ENCODE assay signal across 8 cellular contexts in the genomic region with DNA sequence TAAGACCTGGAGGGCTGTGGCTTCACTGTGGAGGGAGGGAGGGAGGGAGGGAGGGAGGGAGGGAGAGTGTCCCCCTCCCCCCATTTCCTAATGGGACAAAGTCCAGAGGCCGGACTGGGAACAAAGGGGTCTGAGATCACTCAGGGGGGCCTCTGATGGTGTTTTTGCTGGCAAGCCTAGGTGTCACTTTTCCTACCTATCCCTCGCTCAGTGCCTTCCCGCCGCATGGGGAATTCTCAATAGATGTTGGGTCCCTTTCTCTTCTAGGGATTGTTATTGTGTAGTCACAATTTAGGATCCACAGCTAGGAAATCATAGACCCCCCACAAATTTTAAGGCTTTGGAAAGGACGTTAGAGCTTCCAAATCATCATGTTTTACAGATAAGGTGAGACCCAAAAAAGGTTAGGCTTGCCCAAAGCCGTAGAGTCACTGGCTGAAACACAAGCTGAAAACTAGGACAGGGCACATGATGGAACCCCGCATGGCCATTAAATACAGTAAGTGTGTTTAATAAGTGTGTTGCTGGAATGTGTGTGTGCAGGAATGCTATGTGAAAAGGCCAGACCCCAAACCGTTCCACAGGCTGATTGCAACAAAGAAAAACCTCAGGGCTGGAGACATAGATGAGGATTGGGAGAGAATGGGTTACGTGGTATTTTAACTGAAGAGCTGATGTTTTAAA. TPM values are rescaled to one million over a fixed set of nuclear protein-coding genes. Genes with fewer than 3 reads are reported as not detected.
DNase-seq lines count a peak whose midpoint lies in the region; ATAC-seq and TF ChIP-seq lines count a peak whose summit lies in the region.

No MANE protein-coding gene starts in this region.

- H3K27ac ChIP-seq in SK-N-MC (peak overlapping the region; percentile 96), esophagus squamous epithelium (peak overlapping the region; percentile 81 to 98 (median 96)), psoas muscle (peak overlapping the region; percentile 97)

- H3K4me1 Mint-ChIP-seq in Caco-2 (ENCODE audit: low read depth, unreplicated experiment) = peaks cover 49% of the 10 kb centered on the region

- 6 to 9% methylated on average over 6 of the region's 9 CpGs for WGBS in esophagus squamous epithelium, 2 donors
- 39 to 49% (median 48%) methylated on average over 9 of the region's 9 CpGs for WGBS in psoas muscle, 3 donors

- peak overlapping the region; percentile 54 for H3K9ac ChIP-seq in SK-N-MC (ENCODE audit: insufficient read length)

- no peaks in the 10 kb centered on the region for H3K27me3 ChIP-seq in Caco-2 (replicated peaks; ENCODE audit: control insufficient read depth, insufficient read depth, low read length)
- no peaks in the 10 kb centered on the region for H3K27me3 ChIP-seq in esophagus squamous epithelium
- no peaks in the 10 kb centered on the region for H3K27me3 ChIP-seq in psoas muscle (ENCODE audit: insufficient read depth in 3 of 3, low read length in 2 of 3)

- TF ChIP-seq CTCF in Caco-2 (IDR thresholded peaks at IDR 0.05; ENCODE audit: insufficient read depth in 1 of 2, low read depth in 1 of 2, low read length in 1 of 2, severe bottlenecking in 1 of 2, unreplicated experiment in 1 of 2) (no peak), esophagus squamous epithelium (IDR thresholded peaks at IDR 0.05) (no peak), psoas muscle (IDR thresholded peaks at IDR 0.05) (no peak)

- no peak for TF ChIP-seq POLR2A in esophagus squamous epithelium (IDR thresholded peaks at IDR 0.05)

- peak overlapping the region; percentile 56 for H3K4me3 Mint-ChIP-seq in Caco-2 (ENCODE audit: unreplicated experiment)

- H3K27me3 Mint-ChIP-seq in Caco-2 (ENCODE audit: insufficient read depth, unreplicated experiment) = no peaks in the 10 kb centered on the region

- H3K9me3 Mint-ChIP-seq in Caco-2 (ENCODE audit: unreplicated experiment) = no peaks in the 10 kb centered on the region

- ATAC-seq in psoas muscle = no peak
- no peak for ATAC-seq in GM18870 (IDR thresholded peaks at IDR 0.05; ENCODE audit: unreplicated experiment)
- ATAC-seq in HG03439 (IDR thresholded peaks at IDR 0.05; ENCODE audit: unreplicated experiment) = no peak
- no peak for ATAC-seq in GM18519 (IDR thresholded peaks at IDR 0.05; ENCODE audit: low FRiP score, unreplicated experiment)

- CTCF ChIA-PET in Caco-2 (lab: Charles Lee) = interaction anchor here (0.6 to 2.1 kb wide), 7 partner anchors 14 to 158 kb away, joined by 3 to 10 read pairs (median 4); no protein-coding TSS in a partner anchor

- H3K9me3 ChIP-seq in Caco-2 (no peaks in the 10 kb centered on the region), SK-N-MC (ENCODE audit: low read depth, low read length) (no peaks in the 10 kb centered on the region), esophagus squamous epithelium (no peaks in the 10 kb centered on the region), psoas muscle (no peaks in the 10 kb centered on the region)

- H3K36me3 ChIP-seq in Caco-2 (ENCODE audit: control insufficient read depth, insufficient read depth, low read length) (no peaks in the 10 kb centered on the region), SK-N-MC (ENCODE audit: insufficient read depth, low read length) (no peaks in the 10 kb centered on the region), esophagus squamous epithelium (no peaks in the 10 kb centered on the region), psoas muscle (ENCODE audit: insufficient read depth in 1 of 2, low read depth in 1 of 2) (no peaks in the 10 kb centered on the region)

- H3K4me3 ChIP-seq in Caco-2 (ENCODE audit: low read depth, low read length) (no peak overlapping the region), SK-N-MC (peak overlapping the region; percentile 23), esophagus squamous epithelium (peak overlapping the region in 3 of 4 donors; percentile 16 to 49 (median 25)), psoas muscle (peak overlapping the region; percentile 36)

- POLR2A ChIA-PET in Caco-2 (lab: Charles Lee) = interaction anchor here (0.9 to 1.1 kb wide), 4 partner anchors 9 to 157 kb away, joined by 4 to 6 read pairs (median 4); no protein-coding TSS in a partner anchor

- no peak for DNase-seq in Caco-2
- DNase-seq in SK-N-MC (ENCODE audit: low read depth, low spot score) = no peak
- DNase-seq in esophagus squamous epithelium (lab: John Stamatoyannopoulos, UW) = no peak
- DNase-seq in psoas muscle = no peak
- no peak for DNase-seq in central memory CD4-positive, alpha-beta T cell

- peak overlapping the region; percentile 85 for H3K27ac Mint-ChIP-seq in Caco-2 (ENCODE audit: unreplicated experiment)

- intact Hi-C loops in Caco-2 (cut with micrococcal nuclease; ENCODE audit: unreplicated experiment) = loop anchor here (2.0 kb wide), 1 partner anchor 53 kb away; no protein-coding TSS in a partner anchor
- intact Hi-C loops in esophagus squamous epithelium (cut with DNase I) = loop anchor here (10.0 kb wide), 1 partner anchor 53 kb away; no protein-coding TSS in a partner anchor
- intact Hi-C loops in psoas muscle (cut with DNase I) = loop anchor here in 1 of 2 donors (5.0 kb wide), 1 partner anchor 110 kb away; no protein-coding TSS in a partner anchor

- H3K4me1 ChIP-seq in Caco-2 (peaks cover 36% of the 10 kb centered on the region), esophagus squamous epithelium (peaks cover 40 to 94% (median 68%) of the 10 kb centered on the region in 3 donors), psoas muscle (peaks cover 65% of the 10 kb centered on the region)

- no TSS peak for BruUV-seq in Caco-2 (replicated peaks; lab: Mats Ljungman, UMichigan)

- H3K36me3 Mint-ChIP-seq in Caco-2 (ENCODE audit: insufficient read depth, unreplicated experiment) = peaks cover 31% of the 10 kb centered on the region

RNA-seq across cellular contexts. Expression of a gene that starts 4.8 kb away (rescaled TPM):
- total RNA-seq in Caco-2 (2022) = 1,282 and 1,565 TPM in 2 replicates
- 1,000 to 10,000 TPM in 1 of 4 donors, 100 to 1,000 TPM in 3; 716 to 1,904 (median 760) TPM for total RNA-seq in esophagus squamous epithelium
- 1,000 to 10,000 TPM; 2,269 to 5,499 (median 3,297) TPM for total RNA-seq in psoas muscle
- polyA plus RNA-seq in psoas muscle = over 10,000 TPM in 1 of 3 donors, 1,000 to 10,000 TPM in 2; 2,316 to 16,176 (median 3,132) TPM

RNA-seq across cellular contexts. Expression of a gene that starts 22.1 kb away (rescaled TPM):
- total RNA-seq in Caco-2 (2022) (4.7 and 6.7 TPM in 2 replicates), esophagus squamous epithelium (1 to 10 TPM in 1 of 4 donors, under 1 TPM in 3; 0.08 to 2.7 (median 0.39) TPM), psoas muscle (1 to 10 TPM in 2 of 4 donors, under 1 TPM in 2; 0.81 to 2.1 (median 1.2) TPM)
- polyA plus RNA-seq in psoas muscle = 1 to 10 TPM; 1.3 to 9.8 (median 1.5) TPM

RNA-seq across cellular contexts. Expression of a gene that starts 54.9 kb away (rescaled TPM):
- total RNA-seq in Caco-2 (2022) (8.3 and 10.6 TPM in 2 replicates), esophagus squamous epithelium (10 to 100 TPM in 1 of 4 donors, 1 to 10 TPM in 2, under 1 TPM in 1; 0.15 to 10.3 (median 5.0) TPM), psoas muscle (1 to 10 TPM; 4.9 to 5.9 (median 4.9) TPM)
- polyA plus RNA-seq in psoas muscle = 1 to 10 TPM; 1.7 to 5.1 (median 3.5) TPM
